In genomic region chr9:121741198-121741918, GRCh38 we compare ENCODE assay signal across 11 cellular contexts.
DNase-seq lines count a peak whose midpoint lies in the region; ATAC-seq and TF ChIP-seq lines count a peak whose summit lies in the region.
"Had no signal": no experiment of that assay in that cellular context is flagged by ENCODE, and none has a peak within 500 bp of the region (broad histone marks: within the 10 kb centered on the region; RNA-seq: fewer than 3 reads in every experiment).

No MANE protein-coding gene starts in this region.

- WGBS in smooth muscle cell (ENCODE audit: low lambda C conversion rate): 77% methylated on average over 11 of the region's 11 CpGs

- ATAC-seq in HG03025 (IDR thresholded peaks at IDR 0.05; ENCODE audit: low FRiP score, unreplicated experiment) (peak; percentile 45), HG02678 (IDR thresholded peaks at IDR 0.05; ENCODE audit: unreplicated experiment) (no peak), GM18519 (IDR thresholded peaks at IDR 0.05; ENCODE audit: low FRiP score, unreplicated experiment) (no peak), GM19463 (IDR thresholded peaks at IDR 0.05; ENCODE audit: unreplicated experiment) (no peak)

- H3K4me1 ChIP-seq in OCI-LY1 (ENCODE audit: insufficient read depth, low read length, severe bottlenecking) (peaks cover 99% of the 10 kb centered on the region), smooth muscle cell (ENCODE audit: low read depth) (peaks cover 29% of the 10 kb centered on the region)

- H3F3A ChIP-seq in OCI-LY1 (ENCODE audit: insufficient read depth, low read length) (no peaks in the 10 kb centered on the region), smooth muscle cell (ENCODE audit: low read depth) (peaks cover 4% of the 10 kb centered on the region)

- peak overlapping the region; percentile 67 for H3K4me2 ChIP-seq in OCI-LY1 (ENCODE audit: low read length)
- peak overlapping the region; percentile 18 for H3K4me2 ChIP-seq in smooth muscle cell

- H3K36me3 ChIP-seq in OCI-LY1 (ENCODE audit: insufficient read depth, low read length) (no peaks in the 10 kb centered on the region), smooth muscle cell (ENCODE audit: low read depth) (no peaks in the 10 kb centered on the region)

- DNase-seq in foreskin melanocyte (peak; percentile 43), smooth muscle cell (lab: John Stamatoyannopoulos, UW; ENCODE audit: unreplicated experiment) (no peak), DMS53 treated with DMSO at 0.1 percent for 48 hours (lab: John Stamatoyannopoulos, UW; ENCODE audit: unreplicated experiment) (no peak)
- DNase-seq: immature natural killer cell; stimulated activated CD4-positive, alpha-beta T cell treated with anti-CD3 and anti-CD28 coated beads, Interleukin-2, amount 100 ng/mL, for 24 hours; stimulated activated naive CD4-positive, alpha-beta T cell treated with Interleukin-2 at 50 U/mL for 16 hours had no signal

- H3K27ac ChIP-seq in OCI-LY1 (ENCODE audit: low read depth, low read length, poor library complexity, severe bottlenecking): peak overlapping the region; percentile 93
- H3K27ac ChIP-seq in smooth muscle cell (ENCODE audit: low read depth): peak overlapping the region; percentile 36

- H3K27me3 ChIP-seq in OCI-LY1 (ENCODE audit: insufficient read depth, low read length) (no peaks in the 10 kb centered on the region), smooth muscle cell (ENCODE audit: low read depth) (no peaks in the 10 kb centered on the region)

- H3K4me3 ChIP-seq in OCI-LY1 (ENCODE audit: low read depth, low read length, poor library complexity, severe bottlenecking): peak overlapping the region; percentile 55
- H3K4me3 ChIP-seq in smooth muscle cell: no peak overlapping the region

- H4K20me1 ChIP-seq in OCI-LY1 (ENCODE audit: insufficient read depth, low read length) (no peaks in the 10 kb centered on the region), smooth muscle cell (ENCODE audit: low read depth) (peaks cover 96% of the 10 kb centered on the region)

- H3K9me3 ChIP-seq in OCI-LY1 (ENCODE audit: low read length) (no peaks in the 10 kb centered on the region), smooth muscle cell (replicated peaks; ENCODE audit: low read depth) (no peaks in the 10 kb centered on the region)

- H3K9me2 ChIP-seq in OCI-LY1 (ENCODE audit: low read depth, low read length): no peaks in the 10 kb centered on the region

- H3K9ac ChIP-seq in OCI-LY1 (ENCODE audit: low read length) (peak overlapping the region; percentile 58), smooth muscle cell (ENCODE audit: low read depth) (no peak overlapping the region)

- H2AFZ ChIP-seq in OCI-LY1 (ENCODE audit: low read length) (no peak overlapping the region), smooth muscle cell (ENCODE audit: low read depth) (no peak overlapping the region)

- H3K79me2 ChIP-seq in OCI-LY1 (ENCODE audit: insufficient read depth, low read length): no peaks in the 10 kb centered on the region
- H3K79me2 ChIP-seq in smooth muscle cell (ENCODE audit: low read depth): peaks cover 34% of the 10 kb centered on the region

- TF ChIP-seq CTCF in OCI-LY1 (IDR thresholded peaks at IDR 0.05; ENCODE audit: low read length) (no peak), smooth muscle cell (IDR thresholded peaks at IDR 0.05; ENCODE audit: borderline replicate concordance, insufficient read depth, poor library complexity, severe bottlenecking) (no peak)
